8 cellular contexts compared by ENCODE assay signal in the genomic region with DNA sequence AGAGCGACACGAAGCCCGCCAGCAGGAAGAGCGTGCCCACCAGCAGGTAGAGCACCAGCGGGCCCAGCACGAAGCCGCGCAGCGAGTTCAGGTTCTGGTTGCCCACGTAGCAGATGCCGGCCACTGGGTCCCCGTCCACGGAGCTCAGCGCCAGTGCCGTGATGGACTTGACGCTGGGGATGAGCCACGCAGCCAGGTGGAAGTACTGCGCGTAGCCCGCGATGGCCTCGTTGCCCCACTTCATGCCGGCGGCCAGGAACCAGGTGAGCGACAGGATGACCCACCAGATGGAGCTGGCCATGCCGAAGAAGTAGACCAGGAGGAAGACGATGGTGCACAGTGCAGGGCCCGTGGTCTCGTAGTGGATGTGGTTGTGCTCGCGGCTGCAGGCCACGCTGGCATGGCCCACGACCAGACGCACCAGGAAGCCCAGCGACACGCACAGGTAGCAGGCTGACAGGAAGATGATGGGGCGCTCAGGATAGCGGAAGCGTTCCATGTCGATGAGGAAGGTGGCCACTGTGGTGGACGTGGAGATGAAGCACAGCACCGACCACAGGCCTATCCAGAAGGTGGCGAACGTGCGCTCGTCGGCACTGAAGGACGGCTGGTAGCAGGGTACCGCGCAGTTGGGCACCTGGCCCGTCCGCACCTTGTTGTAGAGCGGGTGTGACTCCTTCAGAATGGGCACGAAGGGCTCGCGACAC. TPM values are rescaled to one million over a fixed set of nuclear protein-coding genes. Genes with fewer than 3 reads are reported as not detected.
DNase-seq lines count a peak whose midpoint lies in the region; ATAC-seq and TF ChIP-seq lines count a peak whose summit lies in the region.

No MANE protein-coding gene starts in this region.

- TF ChIP-seq CTCF in heart right ventricle (IDR thresholded peaks at IDR 0.05) (peak in 7 of 9 donors; percentile 25 to 51 (median 38)), psoas muscle (IDR thresholded peaks at IDR 0.05) (peak; percentile 20)

- H3K4me1 Mint-ChIP-seq in activated T-cell treated with anti-CD3 and anti-CD28 coated beads, Interleukin-2, amount 50 U/mL, for 24 hours (ENCODE audit: low read depth): peaks cover 33% of the 10 kb centered on the region
- H3K4me1 Mint-ChIP-seq in activated CD4-positive, alpha-beta memory T cell treated with anti-CD3 and anti-CD28 coated beads, Interleukin-2, amount 10 ng/mL, durations not matched to agents 7 days and 5 days: peaks cover 29% of the 10 kb centered on the region

- H3K9me3 ChIP-seq in heart right ventricle: no peaks in the 10 kb centered on the region
- no peaks in the 10 kb centered on the region for H3K9me3 ChIP-seq in psoas muscle

- ATAC-seq in heart right ventricle (peak in 2 of 8 donors; percentile 14 to 28), psoas muscle (no peak)

- H3K4me3 ChIP-seq in heart right ventricle: peak overlapping the region in 9 of 10 donors; percentile 72 to 94 (median 84)
- H3K4me3 ChIP-seq in psoas muscle: peak overlapping the region; percentile 93

- CTCF ChIA-PET in activated CD4-positive, alpha-beta memory T cell treated with anti-CD3 and anti-CD28 coated beads, Interleukin-2, amount 10 ng/mL, durations not matched to agents 7 days and 5 days (lab: Charles Lee): interaction anchor here (0.8 to 1.4 kb wide), 2 partner anchors 21 to 205 kb away, joined by 3 to 5 read pairs; no protein-coding TSS in a partner anchor

- peak overlapping the region; percentile 81 for H3K4me3 Mint-ChIP-seq in activated T-cell treated with anti-CD3 and anti-CD28 coated beads, Interleukin-2, amount 50 U/mL, for 24 hours
- H3K4me3 Mint-ChIP-seq in activated CD4-positive, alpha-beta memory T cell treated with anti-CD3 and anti-CD28 coated beads, Interleukin-2, amount 10 ng/mL, durations not matched to agents 7 days and 5 days: peak overlapping the region; percentile 52

- no peaks in the 10 kb centered on the region for H3K9me3 Mint-ChIP-seq in activated T-cell treated with anti-CD3 and anti-CD28 coated beads, Interleukin-2, amount 50 U/mL, for 24 hours
- no peaks in the 10 kb centered on the region for H3K9me3 Mint-ChIP-seq in activated CD4-positive, alpha-beta memory T cell treated with anti-CD3 and anti-CD28 coated beads, Interleukin-2, amount 10 ng/mL, durations not matched to agents 7 days and 5 days

- WGBS in heart right ventricle, 2 donors: 69 to 72% methylated on average over 56 of the region's 56 CpGs
- 73 to 76% (median 73%) methylated on average over 55 to 56 of the region's 56 CpGs for WGBS in psoas muscle, 3 donors

- POLR2A ChIA-PET in activated CD4-positive, alpha-beta memory T cell treated with anti-CD3 and anti-CD28 coated beads, Interleukin-2, amount 10 ng/mL, durations not matched to agents 7 days and 5 days (lab: Charles Lee): no interaction called here

- H3K27ac ChIP-seq in heart right ventricle (peak overlapping the region in 2 of 10 donors; percentile 85 to 89), psoas muscle (peak overlapping the region; percentile 86)

- H3K36me3 ChIP-seq in heart right ventricle (peaks cover 0 to 46% (median 0%) of the 10 kb centered on the region in 9 donors), psoas muscle (ENCODE audit: insufficient read depth in 1 of 2, low read depth in 1 of 2) (peaks cover 0 to 13% of the 10 kb centered on the region in 2 donors)

- no peaks in the 10 kb centered on the region for H3K27me3 ChIP-seq in heart right ventricle
- no peaks in the 10 kb centered on the region for H3K27me3 ChIP-seq in psoas muscle (ENCODE audit: insufficient read depth in 3 of 3, low read length in 2 of 3)

- intact Hi-C loops in heart right ventricle (cut with DNase I) (loop anchor here (1.0 to 10.0 kb wide), 8 partner anchors 190 to 265 kb away; a partner anchor contains a TSS), psoas muscle (cut with DNase I) (loop anchor here (5.0 kb wide), 2 partner anchors 205 to 260 kb away; a partner anchor contains a TSS)

- peaks cover 60% of the 10 kb centered on the region for H3K27me3 Mint-ChIP-seq in activated T-cell treated with anti-CD3 and anti-CD28 coated beads, Interleukin-2, amount 50 U/mL, for 24 hours
- H3K27me3 Mint-ChIP-seq in activated CD4-positive, alpha-beta memory T cell treated with anti-CD3 and anti-CD28 coated beads, Interleukin-2, amount 10 ng/mL, durations not matched to agents 7 days and 5 days: peaks cover 61% of the 10 kb centered on the region

- H3K36me3 Mint-ChIP-seq in activated T-cell treated with anti-CD3 and anti-CD28 coated beads, Interleukin-2, amount 50 U/mL, for 24 hours (ENCODE audit: low read depth): peaks cover 4% of the 10 kb centered on the region
- no peaks in the 10 kb centered on the region for H3K36me3 Mint-ChIP-seq in activated CD4-positive, alpha-beta memory T cell treated with anti-CD3 and anti-CD28 coated beads, Interleukin-2, amount 10 ng/mL, durations not matched to agents 7 days and 5 days (ENCODE audit: low read depth)

- peak overlapping the region; percentile 71 for H3K27ac Mint-ChIP-seq in activated T-cell treated with anti-CD3 and anti-CD28 coated beads, Interleukin-2, amount 50 U/mL, for 24 hours
- H3K27ac Mint-ChIP-seq in activated CD4-positive, alpha-beta memory T cell treated with anti-CD3 and anti-CD28 coated beads, Interleukin-2, amount 10 ng/mL, durations not matched to agents 7 days and 5 days: no peak overlapping the region

- DNase-seq in activated T-cell treated with anti-CD3 and anti-CD28 coated beads, Interleukin-2, amount 50 U/mL, for 24 hours: no peak
- no peak for DNase-seq in activated T-cell treated with anti-CD3 and anti-CD28 coated beads, Interleukin-2, amount 50 U/mL, for 1 hour
- DNase-seq in activated CD4-positive, alpha-beta memory T cell treated with anti-CD3 and anti-CD28 coated beads, Interleukin-2, amount 10 ng/mL, durations not matched to agents 7 days and 5 days: no peak
- DNase-seq in heart right ventricle: peak in 1 of 2 donors; percentile 45
- DNase-seq in psoas muscle: peak; percentile 28 to 71
- DNase-seq in DMS 273 (lab: John Stamatoyannopoulos, UW; ENCODE audit: unreplicated experiment): no peak
- DNase-seq in NCI-H2196 (lab: John Stamatoyannopoulos, UW; ENCODE audit: unreplicated experiment): no peak
- DNase-seq in activated CD4-positive, CD25-positive, alpha-beta regulatory T cell treated with anti-CD3 and anti-CD28 coated beads, Interleukin-2, amount 50 U/mL, for 72 hours: no peak

- H3K4me1 ChIP-seq in heart right ventricle (peaks cover 6 to 67% (median 30%) of the 10 kb centered on the region in 9 donors), psoas muscle (peaks cover 30% of the 10 kb centered on the region)

RNA-seq across cellular contexts. Expression of a gene that starts 2.1 kb away (rescaled TPM):
- under 1 TPM; 0.40 to 0.55 TPM for total RNA-seq in activated CD4-positive, alpha-beta memory T cell treated with anti-CD3 and anti-CD28 coated beads, Interleukin-2, amount 10 ng/mL, durations not matched to agents 7 days and 5 days
- total RNA-seq in heart right ventricle (1 to 10 TPM; 3.0 to 5.7 (median 5.0) TPM), psoas muscle (1 to 10 TPM; 2.5 to 3.5 (median 2.7) TPM)
- polyA plus RNA-seq in heart right ventricle (1 to 10 TPM; 1.0 to 1.9 TPM), psoas muscle (1 to 10 TPM; 1.2 to 1.8 (median 1.5) TPM)

RNA-seq across cellular contexts. Expression of a gene that starts 56.2 kb away (rescaled TPM):
- total RNA-seq in activated CD4-positive, alpha-beta memory T cell treated with anti-CD3 and anti-CD28 coated beads, Interleukin-2, amount 10 ng/mL, durations not matched to agents 7 days and 5 days: 1 to 10 TPM; 6.1 TPM
- total RNA-seq in heart right ventricle (10 to 100 TPM in 5 of 10 donors, 1 to 10 TPM in 5; 5.6 to 16.1 (median 9.7) TPM), psoas muscle (1 to 10 TPM; 6.8 to 9.7 (median 7.6) TPM)
- polyA plus RNA-seq in heart right ventricle (1 to 10 TPM; 3.6 to 5.7 TPM), psoas muscle (10 to 100 TPM in 1 of 3 donors, 1 to 10 TPM in 2; 6.1 to 15.7 (median 8.5) TPM)

Comparison
In these comparisons a context has a peak if more than half of its experiments do, and no peak if none do; other contexts are left out.
1. DNase-seq: peak in psoas muscle (2 of 2); none in activated T-cell treated with anti-CD3 and anti-CD28 coated beads, Interleukin-2, amount 50 U/mL, for 24 hours (single experiment), activated T-cell treated with anti-CD3 and anti-CD28 coated beads, Interleukin-2, amount 50 U/mL, for 1 hour (single experiment), activated CD4-positive, alpha-beta memory T cell treated with anti-CD3 and anti-CD28 coated beads, Interleukin-2, amount 10 ng/mL, durations not matched to agents 7 days and 5 days (single experiment), DMS 273 (single experiment), NCI-H2196 (single experiment) and activated CD4-positive, CD25-positive, alpha-beta regulatory T cell treated with anti-CD3 and anti-CD28 coated beads, Interleukin-2, amount 50 U/mL, for 72 hours (single experiment).